Comparison of ENCODE assay signal across 2 cellular contexts in genomic region chr3:68919000-68919399, GRCh38.
TF ChIP-seq lines count a peak whose summit lies in the region.

No MANE protein-coding gene starts in this region.

TF ChIP-seq in HepG2, 621 proteins besides CTCF, POLR2A, EP300 and RAD21:
- peak in 1 of 2 experiments; percentile 82; a peak in 2 of 4 replicates for TF ChIP-seq REST (IDR thresholded peaks at IDR 0.05; ENCODE audit: borderline replicate concordance in 1 of 2, low read depth in 1 of 2, low read length in 2 of 2)
- no peak for TF ChIP-seq HMGXB4 (CRISPR knock-in tag; IDR thresholded peaks at IDR 0.05; ENCODE audit: borderline replicate concordance in 1 of 2, low read depth in 1 of 2)
- peak; percentile 61 for TF ChIP-seq MIER2 (CRISPR knock-in tag; IDR thresholded peaks at IDR 0.05)

TF ChIP-seq in WTC11, 78 proteins besides CTCF, POLR2A, EP300 and RAD21:
- TF ChIP-seq ZNF121 (CRISPR knock-in tag; IDR thresholded peaks at IDR 0.05) (peak; percentile 69; the same call in 1 of the 2 replicates), ESRRA (CRISPR knock-in tag; IDR thresholded peaks at IDR 0.05; ENCODE audit: borderline replicate concordance) (no peak), FOXP4 (CRISPR knock-in tag; IDR thresholded peaks at IDR 0.05) (0 out of 2 replicates have a peak, but pooled peaks have one; percentile 25)
